In the genomic region with DNA sequence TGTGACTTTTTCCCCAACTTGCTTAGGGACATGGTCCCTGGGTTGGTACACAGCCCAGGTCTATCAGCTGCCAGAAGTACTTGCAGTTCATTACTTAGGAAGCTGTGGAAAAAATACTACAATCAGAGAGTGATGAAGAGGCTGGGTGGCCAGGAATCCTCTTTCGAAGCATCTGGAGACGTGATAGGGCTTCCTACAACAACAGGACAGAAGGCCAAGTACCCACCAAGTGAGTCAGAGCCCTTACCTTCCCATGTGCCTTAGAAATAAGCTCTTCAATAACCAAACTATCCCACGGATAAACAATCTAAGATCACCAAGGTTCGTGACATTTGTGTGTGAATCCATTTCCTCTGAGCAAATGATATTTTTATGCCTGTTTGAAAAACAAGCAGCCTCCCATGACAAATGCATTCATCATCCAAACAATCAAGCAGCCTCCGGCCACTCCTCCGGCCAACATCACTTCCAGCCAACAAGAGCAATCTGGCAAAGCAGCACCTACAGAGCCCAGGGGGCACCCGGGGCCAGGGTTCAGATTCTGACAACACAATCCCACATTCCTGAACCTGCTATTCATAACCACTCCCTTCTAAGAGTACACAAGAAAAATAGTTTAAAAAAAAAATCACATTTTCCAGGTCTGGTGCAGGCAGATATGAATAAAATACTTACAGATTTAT, we compare ENCODE assay signal across 9 cellular contexts. TPM values are rescaled to one million over a fixed set of nuclear protein-coding genes. Genes with fewer than 3 reads are reported as not detected.
DNase-seq lines count a peak whose midpoint lies in the region; ATAC-seq, FAIRE-seq and TF ChIP-seq lines count a peak whose summit lies in the region.
"Had no signal": no experiment of that assay in that cellular context is flagged by ENCODE, and none has a peak within 500 bp of the region (broad histone marks: within the 10 kb centered on the region; RNA-seq: fewer than 3 reads in every experiment).

No MANE protein-coding gene starts in this region.

- FAIRE-seq in astrocyte (lab: Jason Lieb, UNC), result no peak

- H3K4me2 ChIP-seq in GM23248 (ENCODE audit: unreplicated experiment), result peak overlapping the region; percentile 76
- H3K4me2 ChIP-seq in astrocyte (ENCODE audit: low read length), result peak overlapping the region; percentile 60
- peak overlapping the region; percentile 78 for H3K4me2 ChIP-seq in skeletal muscle satellite cell (ENCODE audit: low read length)

- no peaks in the 10 kb centered on the region for H3K9me3 ChIP-seq in GM23248 (ENCODE audit: low read depth)
- no peaks in the 10 kb centered on the region for H3K9me3 ChIP-seq in astrocyte (ENCODE audit: insufficient read depth, low read depth, low read length)
- H3K9me3 ChIP-seq in right cardiac atrium (ENCODE audit: control insufficient read depth, low read length), result no peaks in the 10 kb centered on the region
- no peaks in the 10 kb centered on the region for H3K9me3 ChIP-seq in skeletal muscle satellite cell (replicated peaks; ENCODE audit: low read length)

- ATAC-seq in right cardiac atrium, result peak; percentile 74 to 84

- H3K36me3 ChIP-seq in GM23248 (ENCODE audit: low read depth), result no peaks in the 10 kb centered on the region
- no peaks in the 10 kb centered on the region for H3K36me3 ChIP-seq in astrocyte (ENCODE audit: insufficient read depth, low read length)
- H3K36me3 ChIP-seq in skeletal muscle satellite cell (ENCODE audit: insufficient read depth, low read length), result no peaks in the 10 kb centered on the region

- peaks cover 9% of the 10 kb centered on the region for H3K27me3 Mint-ChIP-seq in astrocyte (ENCODE audit: low read depth, unreplicated experiment)

- H3K4me1 Mint-ChIP-seq in astrocyte (ENCODE audit: low read depth, unreplicated experiment), result peaks cover 22% of the 10 kb centered on the region

- H3K4me1 ChIP-seq in GM23248 (ENCODE audit: insufficient read depth) (peaks cover 36% of the 10 kb centered on the region), astrocyte (ENCODE audit: insufficient read depth, low read length) (peaks cover 29% of the 10 kb centered on the region), right cardiac atrium (ENCODE audit: control insufficient read depth, insufficient read depth, low read length) (peaks cover 38% of the 10 kb centered on the region), skeletal muscle satellite cell (ENCODE audit: control insufficient read depth, insufficient read depth, low read length) (peaks cover 70% of the 10 kb centered on the region)

- DNase-seq in GM23248 (peak; percentile 83), astrocyte (ENCODE audit: low read depth) (peak; percentile 65), right cardiac atrium (peak; percentile 77 to 86 (median 85)), amygdala (lab: John Stamatoyannopoulos, UW) (no peak), inferior parietal cortex (ENCODE audit: extremely low spot score) (no peak), posterior cingulate gyrus (no peak)
- DNase-seq in activated effector memory CD4-positive, alpha-beta T cell treated with Interleukin-2 at 50 U/mL for 16 hours, result no peak
- DNase-seq: activated naive CD4-positive, alpha-beta T cell treated with anti-CD3 and anti-CD28 coated beads, Interleukin-2, amount 50 U/mL, for 16 hours had no signal

- H3K27ac Mint-ChIP-seq in astrocyte (ENCODE audit: unreplicated experiment), result peak overlapping the region; percentile 71

- H4K20me1 ChIP-seq in GM23248 (ENCODE audit: insufficient read depth), result no peaks in the 10 kb centered on the region
- H4K20me1 ChIP-seq in astrocyte (ENCODE audit: insufficient read depth, low read length), result no peaks in the 10 kb centered on the region

- H3K27me3 ChIP-seq in GM23248 (replicated peaks; ENCODE audit: insufficient read depth), result no peaks in the 10 kb centered on the region
- H3K27me3 ChIP-seq in astrocyte (ENCODE audit: insufficient read depth, low read length), result peaks cover 2% of the 10 kb centered on the region
- H3K27me3 ChIP-seq in right cardiac atrium (ENCODE audit: control insufficient read depth, insufficient read depth), result no peaks in the 10 kb centered on the region
- no peaks in the 10 kb centered on the region for H3K27me3 ChIP-seq in skeletal muscle satellite cell (ENCODE audit: control insufficient read depth, insufficient read depth, low read length)

- H3F3A ChIP-seq in GM23248 (ENCODE audit: insufficient read depth), result peaks cover 36% of the 10 kb centered on the region

- no peaks in the 10 kb centered on the region for H3K36me3 Mint-ChIP-seq in astrocyte (ENCODE audit: low read depth, unreplicated experiment)

- TF ChIP-seq CTCF in astrocyte (IDR thresholded peaks at IDR 0.05; ENCODE audit: insufficient read depth, low read depth, low read length), result no peak

- H3K27ac ChIP-seq in GM23248 (peak overlapping the region; percentile 82), astrocyte (ENCODE audit: low read depth, low read length) (peak overlapping the region; percentile 56), right cardiac atrium (ENCODE audit: low read length) (peak overlapping the region; percentile 95)

- no peak overlapping the region for H3K4me3 Mint-ChIP-seq in astrocyte (ENCODE audit: unreplicated experiment)

- peak overlapping the region; percentile 25 for H2AFZ ChIP-seq in GM23248
- H2AFZ ChIP-seq in astrocyte (ENCODE audit: low read depth, low read length), result no peak overlapping the region

- H3K9me2 ChIP-seq in GM23248 (ENCODE audit: insufficient read depth), result no peaks in the 10 kb centered on the region

- peaks cover 2% of the 10 kb centered on the region for H3K9me3 Mint-ChIP-seq in astrocyte (ENCODE audit: unreplicated experiment)

- intact Hi-C loops in right cardiac atrium (cut with DNase I) (no loop called here), posterior cingulate gyrus (cut with DNase I) (no loop called here)

- peak overlapping the region; percentile 32 for H3K4me3 ChIP-seq in GM23248
- H3K4me3 ChIP-seq in astrocyte (ENCODE audit: insufficient read depth, low read depth, low read length), result no peak overlapping the region
- no peak overlapping the region for H3K4me3 ChIP-seq in right cardiac atrium (ENCODE audit: low read length)
- peak overlapping the region; percentile 52 for H3K4me3 ChIP-seq in skeletal muscle satellite cell (ENCODE audit: low read length)

- H3K79me2 ChIP-seq in GM23248 (ENCODE audit: insufficient read depth) (no peaks in the 10 kb centered on the region), astrocyte (ENCODE audit: insufficient read depth, low read length) (no peaks in the 10 kb centered on the region)

- in situ Hi-C loops in GM23248 (cut with MboI), result no loop called here

- 0 to 1% methylated on average over 7 of the region's 7 CpGs for WGBS in GM23248 (ENCODE audit: low coverage in 1 of 2, low lambda C conversion rate in 2 of 2, missing lambda C conversion rate in 2 of 2), 2 experiments
- WGBS in right cardiac atrium, result 10% methylated on average over 7 of the region's 7 CpGs

- peak overlapping the region; percentile 50 for H3K9ac ChIP-seq in GM23248
- peak overlapping the region; percentile 8 for H3K9ac ChIP-seq in astrocyte (ENCODE audit: low read length)
- peak overlapping the region; percentile 82 for H3K9ac ChIP-seq in skeletal muscle satellite cell (ENCODE audit: low read depth, low read length)

RNA-seq across cellular contexts. Expression of a gene that starts 26.4 kb away (rescaled TPM):
- total RNA-seq in GM23248 (2014; rRNA removed; shearing (Covaris generic)), result 2.6 and 3.4 TPM in 2 replicates
- 2.3 and 2.5 TPM in 2 replicates for polyA plus RNA-seq in GM23248 (2016; fragmentation: Nextera tagmentation; extraction: Ambion mirVana)
- 1.9 and 2.4 TPM in 2 replicates for total RNA-seq in astrocyte
- total RNA-seq in right cardiac atrium, result 10 to 100 TPM; 42.3 to 79.5 (median 52.2) TPM
- polyA plus RNA-seq in right cardiac atrium, result 36.4 TPM
- total RNA-seq in skeletal muscle satellite cell (2012; rRNA removed), result 27.9 and 28.2 TPM in 2 replicates

Comparison
In these comparisons a context has a peak if more than half of its experiments do, and no peak if none do; other contexts are left out.
1. DNase-seq: peak in GM23248 (single experiment), astrocyte (single experiment) and right cardiac atrium (3 of 3); none in activated effector memory CD4-positive, alpha-beta T cell treated with Interleukin-2 at 50 U/mL for 16 hours (single experiment), amygdala (0 of 56), inferior parietal cortex (single experiment) and posterior cingulate gyrus (0 of 10).
2. H3K4me3 ChIP-seq: peak in GM23248 (single experiment) and skeletal muscle satellite cell (single experiment); none in astrocyte (single experiment) and right cardiac atrium (single experiment).
3. H3K9ac ChIP-seq: peak in every context shown above with its lines; median percentile 82 in skeletal muscle satellite cell; 50 in GM23248; 8 in astrocyte.
4. Peak in every context shown above with its lines, with median percentiles within 50 percentile points of each other: H3K27ac ChIP-seq and H3K4me2 ChIP-seq.